In genomic region chr11:75342231-75342918, GRCh38 we compare ENCODE assay signal across 8 cellular contexts. TPM values are rescaled to one million over a fixed set of nuclear protein-coding genes. Genes with fewer than 3 reads are reported as not detected.
DNase-seq lines count a peak whose midpoint lies in the region; ATAC-seq, FAIRE-seq and TF ChIP-seq lines count a peak whose summit lies in the region.

No MANE protein-coding gene starts in this region.

- H3K4me3 ChIP-seq in SJCRH30 (no peak overlapping the region), kidney (ENCODE audit: low read length in 2 of 2) (no peak overlapping the region)

- H3K36me3 ChIP-seq in SJCRH30 (peaks cover 15% of the 10 kb centered on the region), kidney (ENCODE audit: control insufficient read depth in 1 of 2, insufficient read depth in 2 of 2, low read length in 2 of 2) (no peaks in the 10 kb centered on the region)

- peak overlapping the region in 1 of 2 donors; percentile 15 for H3K9ac ChIP-seq in kidney (ENCODE audit: low read length in 2 of 2)

- H3K27ac ChIP-seq in SJCRH30 (peak overlapping the region; percentile 22), kidney (ENCODE audit: low read depth in 2 of 2, low read length in 2 of 2) (peak overlapping the region in 1 of 2 donors; percentile 64)

- intact Hi-C loops in kidney (cut with DNase I) = no loop called here

- no peaks in the 10 kb centered on the region for H3K36me3 Mint-ChIP-seq in stimulated activated effector memory CD8-positive, alpha-beta T cell treated with anti-CD3 and anti-CD28 coated beads, Interleukin-12 subunit alpha, Interleukin-12 subunit beta, amount 100 ng/mL, for 72 hours

- no peaks in the 10 kb centered on the region for H3K27me3 ChIP-seq in SJCRH30

- peaks cover 89% of the 10 kb centered on the region for H3K4me1 ChIP-seq in SJCRH30
- H3K4me1 ChIP-seq in kidney (ENCODE audit: control insufficient read depth in 1 of 2, insufficient read depth in 1 of 2, low read depth in 1 of 2, low read length in 2 of 2) = peaks cover 40 to 79% of the 10 kb centered on the region in 2 donors

- peaks cover 78% of the 10 kb centered on the region for H3K4me1 Mint-ChIP-seq in stimulated activated effector memory CD8-positive, alpha-beta T cell treated with anti-CD3 and anti-CD28 coated beads, Interleukin-12 subunit alpha, Interleukin-12 subunit beta, amount 100 ng/mL, for 72 hours

- no peak for FAIRE-seq in kidney (lab: Jason Lieb, UNC)

- peak overlapping the region; percentile 95 for H3K27ac Mint-ChIP-seq in stimulated activated effector memory CD8-positive, alpha-beta T cell treated with anti-CD3 and anti-CD28 coated beads, Interleukin-12 subunit alpha, Interleukin-12 subunit beta, amount 100 ng/mL, for 72 hours

- peak overlapping the region; percentile 66 for H3K4me3 Mint-ChIP-seq in stimulated activated effector memory CD8-positive, alpha-beta T cell treated with anti-CD3 and anti-CD28 coated beads, Interleukin-12 subunit alpha, Interleukin-12 subunit beta, amount 100 ng/mL, for 72 hours

- no peak for TF ChIP-seq CTCF in kidney (IDR thresholded peaks at IDR 0.05; ENCODE audit: borderline replicate concordance, extremely low read depth, insufficient read depth)

- H3K9me3 ChIP-seq in SJCRH30 (replicated peaks) (no peaks in the 10 kb centered on the region), kidney (ENCODE audit: control insufficient read depth in 1 of 2, low read length in 2 of 2) (no peaks in the 10 kb centered on the region)

- ATAC-seq in stimulated activated effector memory CD8-positive, alpha-beta T cell treated with anti-CD3 and anti-CD28 coated beads, Interleukin-12 subunit alpha, Interleukin-12 subunit beta, amount 100 ng/mL, for 72 hours = no peak
- ATAC-seq in GM21360 (IDR thresholded peaks at IDR 0.05; ENCODE audit: unreplicated experiment) (no peak), GM21619 (IDR thresholded peaks at IDR 0.05; ENCODE audit: unreplicated experiment) (no peak)

- H3K9me3 Mint-ChIP-seq in stimulated activated effector memory CD8-positive, alpha-beta T cell treated with anti-CD3 and anti-CD28 coated beads, Interleukin-12 subunit alpha, Interleukin-12 subunit beta, amount 100 ng/mL, for 72 hours = no peaks in the 10 kb centered on the region

- DNase-seq in DMS53 (lab: John Stamatoyannopoulos, UW) (peak; percentile 96), DMS53 treated with DMSO at 0.1 percent for 48 hours (lab: John Stamatoyannopoulos, UW; ENCODE audit: unreplicated experiment) (no peak), SJCRH30 (no peak), kidney (peak; percentile 68), NCI-H82 (lab: John Stamatoyannopoulos, UW) (no peak)
- DNase-seq in stimulated activated effector memory CD8-positive, alpha-beta T cell treated with anti-CD3 and anti-CD28 coated beads, Interleukin-12 subunit alpha, Interleukin-12 subunit beta, amount 100 ng/mL, for 72 hours (ENCODE audit: low spot score in 2 of 2) = no peak

RNA-seq across cellular contexts. Expression of gene ARRB1, which starts 9.1 kb away (rescaled TPM):
- 112 and 121 TPM in 2 replicates for total RNA-seq in SJCRH30 (2014; rRNA removed; shearing (Covaris generic))
- total RNA-seq in kidney = 53.8 TPM
- 17.6 TPM for polyA plus RNA-seq in kidney (ENCODE audit: insufficient read depth, low read depth, low replicate concordance)

RNA-seq across cellular contexts. Expression of gene RPS3, which starts 56.9 kb away (rescaled TPM):
- total RNA-seq in SJCRH30 (2014; rRNA removed; shearing (Covaris generic)) = 2,831 and 2,945 TPM in 2 replicates
- 1,724 TPM for total RNA-seq in kidney
- polyA plus RNA-seq in kidney (ENCODE audit: insufficient read depth, low read depth, low replicate concordance) = 1,510 TPM

Comparison
In these comparisons a context has a peak if more than half of its experiments do, and no peak if none do; other contexts are left out.
1. DNase-seq: peak in DMS53 (single experiment) and kidney (single experiment); none in DMS53 treated with DMSO at 0.1 percent for 48 hours (single experiment), SJCRH30 (0 of 2), stimulated activated effector memory CD8-positive, alpha-beta T cell treated with anti-CD3 and anti-CD28 coated beads, Interleukin-12 subunit alpha, Interleukin-12 subunit beta, amount 100 ng/mL, for 72 hours (0 of 2) and NCI-H82 (single experiment).